In the genomic region with DNA sequence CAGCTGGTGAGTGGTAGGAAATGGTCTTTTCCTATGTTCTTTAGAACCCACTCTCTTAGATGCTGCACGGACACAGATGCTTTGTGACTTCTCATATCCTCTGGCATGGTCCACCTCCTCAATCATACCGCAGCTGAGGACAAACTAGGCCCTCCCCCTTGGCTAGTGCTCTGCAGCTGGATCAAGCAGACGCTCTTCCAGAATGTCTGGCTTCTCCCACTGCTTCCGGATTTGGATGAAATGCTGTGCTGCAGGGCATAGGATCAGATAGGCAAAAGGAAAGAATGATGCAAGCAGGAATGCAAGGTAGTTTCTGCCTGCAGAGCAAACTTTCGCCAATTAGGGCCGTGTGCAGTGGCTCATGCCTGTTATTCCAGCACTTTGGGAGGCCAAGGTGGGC, we compare ENCODE assay signal across 10 cellular contexts.
A peak's percentile ranks its signal among the peaks of the same experiment; 100 is the strongest.
DNase-seq lines count a peak whose midpoint lies in the region; ATAC-seq, FAIRE-seq and TF ChIP-seq lines count a peak whose summit lies in the region.
"Had no signal": no experiment of that assay in that cellular context is flagged by ENCODE, and none has a peak within 500 bp of the region (broad histone marks: within the 10 kb centered on the region; RNA-seq: fewer than 3 reads in every experiment).

No MANE protein-coding gene starts in this region.

- H4K5ac ChIP-seq in H1 (ENCODE audit: insufficient read length, low read depth, low read length) = no peak overlapping the region

- no peaks in the 10 kb centered on the region for H3K36me3 ChIP-seq in H1 (ENCODE audit: control insufficient read depth in 2 of 4, insufficient read depth in 4 of 4, low read length in 3 of 4)
- H3K36me3 ChIP-seq in HepG2 (replicated peaks in 1 of 2; ENCODE audit: control insufficient read depth in 1 of 2, insufficient read depth in 2 of 2, low read length in 2 of 2) = no peaks in the 10 kb centered on the region
- H3K36me3 ChIP-seq in aorta (ENCODE audit: control insufficient read depth in 1 of 2, insufficient read depth in 2 of 2, low read length in 1 of 2) = no peaks in the 10 kb centered on the region

- no peaks in the 10 kb centered on the region for H3K23me2 ChIP-seq in H1 (ENCODE audit: low read depth, low read length)

- no peak overlapping the region for H4K8ac ChIP-seq in H1 (ENCODE audit: extremely low read depth, insufficient read depth, low read length)

- H4K91ac ChIP-seq in H1 (replicated peaks; ENCODE audit: insufficient read length, low read length) = no peak overlapping the region

- no peak overlapping the region for H2AK5ac ChIP-seq in H1 (ENCODE audit: low read depth, low read length)

- in situ Hi-C loops in HepG2 (cut with HindIII; ENCODE audit: extremely low pct_ligation_motif_present, low pct_unique_long_range_greater_than_20kb) = no loop called here

- H3K27me3 ChIP-seq in H1 (replicated peaks in 1 of 4; ENCODE audit: control insufficient read depth in 3 of 4, extremely low read depth in 1 of 4, insufficient read depth in 3 of 4, low read length in 3 of 4) = no peaks in the 10 kb centered on the region
- no peaks in the 10 kb centered on the region; a peak in 1 of 5 replicates for H3K27me3 ChIP-seq in HepG2 (ENCODE audit: control insufficient read depth in 1 of 2, insufficient read depth in 2 of 2, low read length in 2 of 2)
- no peaks in the 10 kb centered on the region for H3K27me3 ChIP-seq in aorta (ENCODE audit: control insufficient read depth in 1 of 2, insufficient read depth in 2 of 2, low read length in 1 of 2)

- H2BK12ac ChIP-seq in H1 (ENCODE audit: low read depth, low read length) = no peak overlapping the region

- H2BK120ac ChIP-seq in H1 (replicated peaks; ENCODE audit: low read depth, low read length) = no peak overlapping the region

- DNase-seq in NCI-H226 (peak; percentile 92), H1 (ENCODE audit: low read depth in 1 of 2, low spot score in 2 of 2) (no peak), HepG2 (ENCODE audit: low spot score) (no peak), aorta (peak; percentile 76 to 85), RPMI8226 (no peak)
- DNase-seq: NCI-H2081, SW 1271 had no signal

- CTCF ChIA-PET in H1 (lab: Charles Lee; ENCODE audit: partially characterized antibody) (interaction anchor here (0.6 kb wide), 1 partner anchor 25 kb away, joined by 3 read pairs; no protein-coding TSS in a partner anchor), HepG2 (lab: Yijun Ruan, JAX; ENCODE audit: low intra/inter-chr PET ratio, low total read pairs) (no interaction called here)

- H2AFZ ChIP-seq in H1 (ENCODE audit: low read length) (peak overlapping the region; percentile 94), HepG2 (ENCODE audit: low read length) (no peak overlapping the region)
- H2AFZ ChIP-seq: parathyroid adenoma had no signal

- H3K27ac ChIP-seq in H1 (ENCODE audit: low read depth, low read length) (no peak overlapping the region), HepG2 (ENCODE audit: extremely low read length, insufficient read depth, low read length) (no peak overlapping the region), aorta (ENCODE audit: low read depth in 1 of 2, low read length in 2 of 2) (peak overlapping the region; percentile 2 to 67)
- H3K27ac ChIP-seq: parathyroid adenoma had no signal

- peak; percentile 68 for ATAC-seq in HepG2
- ATAC-seq in aorta (ENCODE audit: low FRiP score) = peak; percentile 80
- ATAC-seq in GM18517 (IDR thresholded peaks at IDR 0.05; ENCODE audit: unreplicated experiment) = no peak
- ATAC-seq in GM18867 (IDR thresholded peaks at IDR 0.05; ENCODE audit: unreplicated experiment) = no peak

- H3K79me2 ChIP-seq in H1 (ENCODE audit: control insufficient read depth in 1 of 2, insufficient read depth in 2 of 2, low read length in 2 of 2) (no peaks in the 10 kb centered on the region), HepG2 (ENCODE audit: insufficient read depth, low read length) (no peaks in the 10 kb centered on the region)
- H3K79me2 ChIP-seq: parathyroid adenoma had no signal

- FAIRE-seq in H1 (lab: Jason Lieb, UNC) = no peak
- FAIRE-seq in HepG2 (lab: Jason Lieb, UNC) = no peak

- H2BK20ac ChIP-seq in H1 (ENCODE audit: low read length) = no peak overlapping the region

- H3K56ac ChIP-seq in H1 (replicated peaks; ENCODE audit: insufficient read length, low read depth, low read length) = no peak overlapping the region

- no peak overlapping the region for H2BK5ac ChIP-seq in H1 (ENCODE audit: low read depth, low read length)

- whole genome bisulfite sequencing in H1 (ENCODE audit: extremely low coverage in 1 of 2, insufficient coverage in 1 of 2, insufficient read length in 1 of 2, insufficient replicate concordance in 2 of 2, low coverage in 1 of 2, low lambda C conversion rate in 2 of 2, missing lambda C conversion rate in 1 of 2), 2 experiments = 73% methylated on average over 6 of the region's 6 CpGs; no CpG with 5 or more reads in 1 of the 2 experiments
- 19% methylated on average over 6 of the region's 6 CpGs for WGBS in HepG2 (ENCODE audit: low lambda C conversion rate)
- 2 to 6% methylated on average over 6 of the region's 6 CpGs for WGBS in aorta, 2 donors

- intact Hi-C loops in HepG2 (cut with micrococcal nuclease; ENCODE audit: unreplicated experiment) = no loop called here
- intact Hi-C loops in aorta (cut with DNase I) = no loop called here

- H3K23ac ChIP-seq in H1 (ENCODE audit: insufficient read length) = no peak overlapping the region

- TF ChIP-seq RAD21 in H1 (IDR thresholded peaks at IDR 0.05 in 1 of 2, conservative IDR thresholded peaks at IDR 0.05 in 1 of 2; ENCODE audit: low read depth in 2 of 2, low read length in 2 of 2) = no peak
- no peak for TF ChIP-seq RAD21 in HepG2 (CRISPR knock-in tag; IDR thresholded peaks at IDR 0.05)

- TF ChIP-seq EP300 in H1 (IDR thresholded peaks at IDR 0.05; ENCODE audit: borderline replicate concordance in 1 of 2, low read depth in 2 of 2, low read length in 2 of 2) (no peak), HepG2 (IDR thresholded peaks at IDR 0.05; ENCODE audit: low read depth in 2 of 2, low read length in 2 of 2) (no peak), HepG2 (CRISPR knock-in tag; IDR thresholded peaks at IDR 0.05; ENCODE audit: borderline replicate concordance) (no peak)

- H3K4me1 ChIP-seq in H1 (replicated peaks in 1 of 4; ENCODE audit: control insufficient read depth in 3 of 4, insufficient read depth in 4 of 4, low read length in 3 of 4) (peaks cover 0 to 3% (median under 1%) of the 10 kb centered on the region in 4 experiments; a peak in 2 of 7 replicates), HepG2 (ENCODE audit: insufficient read depth, low read length) (peaks cover 7% of the 10 kb centered on the region; the same call in 1 of the 2 replicates), aorta (ENCODE audit: control insufficient read depth in 1 of 2, insufficient read depth in 2 of 2, low read length in 2 of 2) (peaks cover 3 to 11% of the 10 kb centered on the region in 2 donors)
- H3K4me1 ChIP-seq: parathyroid adenoma had no signal

- H3K9ac ChIP-seq in H1 (replicated peaks in 1 of 4; ENCODE audit: extremely low read depth in 1 of 4, low read depth in 3 of 4, low read length in 3 of 4) (no peak overlapping the region), HepG2 (ENCODE audit: insufficient read depth, low read depth, low read length) (no peak overlapping the region)
- H3K9ac ChIP-seq: parathyroid adenoma had no signal

- no peak overlapping the region for H3K18ac ChIP-seq in H1 (ENCODE audit: extremely low read depth, low read length)

- H3K4ac ChIP-seq in H1 (replicated peaks; ENCODE audit: insufficient read length, low read depth, low read length) = no peak overlapping the region

- no peak overlapping the region for H2BK15ac ChIP-seq in H1 (ENCODE audit: low read length)

- no peak overlapping the region for H3K14ac ChIP-seq in H1 (ENCODE audit: insufficient read length)

- TF ChIP-seq CTCF in H1 (IDR thresholded peaks at IDR 0.05; ENCODE audit: control extremely low read depth in 1 of 3, insufficient read depth in 1 of 3, low read depth in 1 of 3, low read length in 3 of 3) (no peak), HepG2 (CRISPR knock-in tag; IDR thresholded peaks at IDR 0.05) (no peak)

- H3K4me2 ChIP-seq in H1 (ENCODE audit: insufficient read depth in 1 of 2, low read depth in 2 of 2, low read length in 2 of 2) (no peak overlapping the region), HepG2 (ENCODE audit: low read depth, low read length) (peak overlapping the region; percentile 45)

- no TSS peak for BruUV-seq in HepG2 (replicated peaks; lab: Mats Ljungman, UMichigan)

- H3K9me3 ChIP-seq in H1 (ENCODE audit: insufficient read depth in 2 of 2, low read depth in 1 of 2, low read length in 1 of 2) (0 out of 4 replicates have a peak, but pooled peaks cover 0 to under 1% of the 10 kb centered on the region in 2 experiments), HepG2 (ENCODE audit: low read length) (no peaks in the 10 kb centered on the region), aorta (ENCODE audit: control insufficient read depth, low read length) (no peaks in the 10 kb centered on the region)

- H3K4me3 ChIP-seq in H1 (ENCODE audit: extremely low read depth in 1 of 4, insufficient read depth in 2 of 4, low read depth in 3 of 4, low read length in 4 of 4) (no peak overlapping the region), HepG2 (replicated peaks in 1 of 3; ENCODE audit: insufficient read depth in 1 of 3, low read depth in 2 of 3, low read length in 3 of 3) (no peak overlapping the region), aorta (ENCODE audit: low read length in 2 of 2) (no peak overlapping the region)

- TF ChIP-seq POLR2A in H1 (IDR thresholded peaks at IDR 0.05; ENCODE audit: control extremely low read depth in 1 of 2, low read depth in 2 of 2, low read length in 2 of 2) = no peak
- TF ChIP-seq POLR2A in HepG2 (IDR thresholded peaks at IDR 0.05; ENCODE audit: insufficient read depth in 1 of 2, low read depth in 2 of 2, low read length in 2 of 2) = no peak

- H4K20me1 ChIP-seq in H1 (replicated peaks in 1 of 2; ENCODE audit: control insufficient read depth in 1 of 2, insufficient read depth in 2 of 2, low read length in 2 of 2) (no peaks in the 10 kb centered on the region), HepG2 (ENCODE audit: insufficient read depth, low read length) (no peaks in the 10 kb centered on the region)

- POLR2A ChIA-PET in H1 (lab: Charles Lee; ENCODE audit: partially characterized antibody) = no interaction called here
- POLR2A ChIA-PET in HepG2 (lab: Yijun Ruan, JAX) = no interaction called here

- H3K79me1 ChIP-seq in H1 (ENCODE audit: low read depth, low read length) = no peaks in the 10 kb centered on the region; the same call in 1 of the 2 replicates

TF ChIP-seq in H1, 55 proteins besides CTCF, POLR2A, EP300 and RAD21 (continues in another document):
- no peak for TF ChIP-seq TAF1 (IDR thresholded peaks at IDR 0.05; ENCODE audit: low read depth, low read length)
- TF ChIP-seq, protein P1, sequence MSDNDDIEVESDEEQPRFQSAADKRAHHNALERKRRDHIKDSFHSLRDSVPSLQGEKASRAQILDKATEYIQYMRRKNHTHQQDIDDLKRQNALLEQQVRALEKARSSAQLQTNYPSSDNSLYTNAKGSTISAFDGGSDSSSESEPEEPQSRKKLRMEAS (IDR thresholded peaks at IDR 0.05) = no peak

TF ChIP-seq in HepG2, 621 proteins besides CTCF, POLR2A, EP300 and RAD21 (continues in another document):
- TF ChIP-seq ZNF781 (CRISPR knock-in tag; IDR thresholded peaks at IDR 0.05; ENCODE audit: borderline replicate concordance, not compliant biosample characterization) = no peak
- peak; percentile 60 for TF ChIP-seq ZNF768 (CRISPR knock-in tag; IDR thresholded peaks at IDR 0.05)

Comparison
In these comparisons a context has a peak if more than half of its experiments do, and no peak if none do; other contexts are left out.
1. DNase-seq: peak in NCI-H226 (single experiment) and aorta (2 of 2); none in H1 (0 of 2), HepG2 (single experiment) and RPMI8226 (single experiment).
2. H3K27ac ChIP-seq: peak in aorta (2 of 2); none in H1 (single experiment) and HepG2 (single experiment).
3. ATAC-seq: peak in HepG2 (single experiment) and aorta (single experiment); none in GM18517 (single experiment) and GM18867 (single experiment).